Comparison of ENCODE assay signal across 1 cellular context in genomic region chr22:46250035-46250782, GRCh38.
TF ChIP-seq lines count a peak whose summit lies in the region.

Gene CDPF1 (minus strand): TSS chr22:46250293. CDS start chr22:46248284, 2,009 bp downstream.

TF ChIP-seq in HepG2, 621 proteins besides CTCF, POLR2A, EP300 and RAD21 (continued from another document and continues in another):
- no peak for TF ChIP-seq TEF (CRISPR knock-in tag; IDR thresholded peaks at IDR 0.05)
- peak; percentile 60 for TF ChIP-seq PPARG (CRISPR knock-in tag; conservative IDR thresholded peaks at IDR 0.05)
- peak; percentile 66; the same call in 1 of the 2 replicates for TF ChIP-seq ZNF101 (CRISPR knock-in tag; IDR thresholded peaks at IDR 0.05; ENCODE audit: borderline replicate concordance, low read depth)
- TF ChIP-seq ZNF205 (CRISPR knock-in tag; IDR thresholded peaks at IDR 0.05) = no peak; the same call in 1 of the 2 replicates
- TF ChIP-seq ZSCAN31 (CRISPR knock-in tag; IDR thresholded peaks at IDR 0.05; ENCODE audit: low read depth) = peak; percentile 98
- TF ChIP-seq FOSL1 (CRISPR knock-in tag; IDR thresholded peaks at IDR 0.05; ENCODE audit: borderline replicate concordance) = no peak
- no peak for TF ChIP-seq CHCHD3 (CRISPR knock-in tag; IDR thresholded peaks at IDR 0.05)
- no peak for TF ChIP-seq FOXM1 (CRISPR knock-in tag; IDR thresholded peaks at IDR 0.05)
- no peak for TF ChIP-seq ZNF7 (CRISPR knock-in tag; IDR thresholded peaks at IDR 0.05)
- TF ChIP-seq HHEX (CRISPR knock-in tag; IDR thresholded peaks at IDR 0.05) = no peak
- TF ChIP-seq ZNF761 (CRISPR knock-in tag; conservative IDR thresholded peaks at IDR 0.05) = peak; percentile 83; the same call in 1 of the 2 replicates
- TF ChIP-seq NFAT5 (CRISPR knock-in tag; IDR thresholded peaks at IDR 0.05) = peak; percentile 84
- no peak for TF ChIP-seq MZF1 (CRISPR knock-in tag; IDR thresholded peaks at IDR 0.05; ENCODE audit: borderline replicate concordance)
- TF ChIP-seq TRIM22 (IDR thresholded peaks at IDR 0.05) = no peak
- 0 out of 2 replicates have a peak, but pooled peaks have one; percentile 43 for TF ChIP-seq TFE3 (CRISPR knock-in tag; IDR thresholded peaks at IDR 0.05)
- TF ChIP-seq PHF8 (CRISPR knock-in tag; IDR thresholded peaks at IDR 0.05) = peak; percentile 87
- TF ChIP-seq KDM5A (IDR thresholded peaks at IDR 0.05; ENCODE audit: borderline replicate concordance, low read length) = no peak; the same call in 1 of the 2 replicates
- no peak for TF ChIP-seq ZNF124 (CRISPR knock-in tag; IDR thresholded peaks at IDR 0.05)
- peak; percentile 92 for TF ChIP-seq GABPB1 (CRISPR knock-in tag; IDR thresholded peaks at IDR 0.05)
- TF ChIP-seq ZBTB25 (CRISPR knock-in tag; IDR thresholded peaks at IDR 0.05) = peak; percentile 36; the same call in 1 of the 2 replicates
- peak; percentile 81 for TF ChIP-seq TBX2 (CRISPR knock-in tag; IDR thresholded peaks at IDR 0.05; ENCODE audit: borderline replicate concordance)
- TF ChIP-seq ZNF598 (CRISPR knock-in tag; IDR thresholded peaks at IDR 0.05; ENCODE audit: borderline replicate concordance) = no peak
- TF ChIP-seq ZNF180 (CRISPR knock-in tag; IDR thresholded peaks at IDR 0.05; ENCODE audit: borderline replicate concordance, low read depth) = 0 out of 2 replicates have a peak, but pooled peaks have one; percentile 31
- no peak for TF ChIP-seq NFIB (CRISPR knock-in tag; IDR thresholded peaks at IDR 0.05; ENCODE audit: borderline replicate concordance)
- peak; percentile 90 for TF ChIP-seq ZIK1 (CRISPR knock-in tag; IDR thresholded peaks at IDR 0.05; ENCODE audit: borderline replicate concordance, low read depth)
- TF ChIP-seq BCL6 (CRISPR knock-in tag; IDR thresholded peaks at IDR 0.05) = no peak
- 0 out of 2 replicates have a peak, but pooled peaks have one; percentile 38 for TF ChIP-seq ZNF609 (CRISPR knock-in tag; IDR thresholded peaks at IDR 0.05; ENCODE audit: borderline replicate concordance)
- peak; percentile 6 for TF ChIP-seq TEAD3 (CRISPR knock-in tag; optimal IDR thresholded peaks at IDR 0.05; ENCODE audit: borderline replicate concordance)
- peak; percentile 95 for TF ChIP-seq ZNF142 (CRISPR knock-in tag; IDR thresholded peaks at IDR 0.05)
- TF ChIP-seq ZNF720 (CRISPR knock-in tag; IDR thresholded peaks at IDR 0.05) = no peak
- peak; percentile 51; the same call in 1 of the 2 replicates for TF ChIP-seq ZNF790 (CRISPR knock-in tag; IDR thresholded peaks at IDR 0.05; ENCODE audit: borderline replicate concordance)
- peak; percentile 78 for TF ChIP-seq ZNF784 (CRISPR knock-in tag; IDR thresholded peaks at IDR 0.05; ENCODE audit: borderline replicate concordance)
